ENCODE assay signal across 33 cellular contexts in genomic region chr10:25263931-25264330, GRCh38.
"Had no signal": no experiment of that assay in that cellular context is flagged by ENCODE, and none has a peak within 500 bp of the region (broad histone marks: within the 10 kb centered on the region; RNA-seq: fewer than 3 reads in every experiment).

No MANE protein-coding gene starts in this region.

- H3K27me3 ChIP-seq: ascending aorta, MG63, SJCRH30 had no signal

- H3K4me1 Mint-ChIP-seq: activated CD4-positive, alpha-beta T cell treated with anti-CD3 and anti-CD28 coated beads for 36 hours; activated CD4-positive, alpha-beta T cell treated with anti-CD3 and anti-CD28 coated beads, Interleukin-2, amount 10 ng/mL, durations not matched to agents 7 days and 5 days had no signal

- H3K27ac ChIP-seq: ascending aorta, SJCRH30, SK-N-MC had no signal

- H3K9me3 Mint-ChIP-seq: activated CD4-positive, alpha-beta memory T cell treated with anti-CD3 and anti-CD28 coated beads for 36 hours; activated CD4-positive, alpha-beta T cell treated with anti-CD3 and anti-CD28 coated beads, Interleukin-2, amount 10 ng/mL, durations not matched to agents 7 days and 5 days; activated naive CD4-positive, alpha-beta T cell treated with anti-CD3 and anti-CD28 coated beads for 36 hours; activated naive CD4-positive, alpha-beta T cell treated with anti-CD3 and anti-CD28 coated beads, Interleukin-2, amount 50 U/mL, for 72 hours; activated T-cell treated with anti-CD3 and anti-CD28 coated beads, Interleukin-2, amount 50 U/mL, for 4 hours; T-helper 1 cell treated with Interleukin-12 subunit alpha and Interleukin-12 subunit beta and Interleukin-4 antibody, amounts not matched to agents 30 μg/mL and 1 μg/mL, for 36 hours; T-helper 2 cell treated with Interferon-gamma antibody and Interleukin-4, amounts not matched to agents 5 μg/mL and 100 μg/mL, for 36 hours had no signal

- H3K4me1 ChIP-seq: ascending aorta, SJCRH30 had no signal

- H3K4me3 Mint-ChIP-seq: activated CD4-positive, alpha-beta memory T cell treated with anti-CD3 and anti-CD28 coated beads for 36 hours; activated CD4-positive, alpha-beta T cell treated with anti-CD3 and anti-CD28 coated beads for 36 hours; activated CD4-positive, alpha-beta T cell treated with anti-CD3 and anti-CD28 coated beads, Interleukin-2, amount 10 ng/mL, durations not matched to agents 7 days and 5 days; activated naive CD4-positive, alpha-beta T cell treated with anti-CD3 and anti-CD28 coated beads for 36 hours; activated T-cell treated with anti-CD3 and anti-CD28 coated beads, Interleukin-2, amount 50 U/mL, for 4 hours; activated T-helper 1 cell treated with anti-CD3 and anti-CD28 coated beads, Interleukin-12 subunit alpha, Interleukin-12 subunit beta, Interleukin-2, Interleukin-4 antibody, amounts not matched to agents 30 ng/mL and 10 ng/mL and 1 ng/mL, durations not matched to agents 14 hours and 24 hours and 36 hours; T-helper 1 cell treated with Interleukin-12 subunit alpha and Interleukin-12 subunit beta and Interleukin-4 antibody, amounts not matched to agents 30 μg/mL and 1 μg/mL, for 36 hours; T-helper 2 cell treated with Interferon-gamma antibody and Interleukin-4, amounts not matched to agents 5 μg/mL and 100 μg/mL, for 36 hours; WTC11 had no signal

- H3K9me3 ChIP-seq: ascending aorta, MG63, SJCRH30 had no signal

- H3K36me3 Mint-ChIP-seq: activated CD4-positive, alpha-beta memory T cell treated with anti-CD3 and anti-CD28 coated beads for 36 hours; activated naive CD4-positive, alpha-beta T cell treated with anti-CD3 and anti-CD28 coated beads, Interleukin-2, amount 50 U/mL, for 72 hours; WTC11 had no signal

- ATAC-seq: activated CD4-positive, alpha-beta T cell treated with anti-CD3 and anti-CD28 coated beads for 36 hours; activated CD4-positive, CD25-positive, alpha-beta regulatory T cell treated with anti-CD3 and anti-CD28 coated beads, Interleukin-2, amount 50 U/mL, for 24 hours; activated naive CD4-positive, alpha-beta T cell treated with anti-CD3 and anti-CD28 coated beads, Interleukin-2, amount 50 U/mL, for 72 hours; activated T-cell treated with anti-CD3 and anti-CD28 coated beads, Interleukin-2, amount 50 U/mL, for 4 hours; WTC11 had no signal

- FAIRE-seq: TTC549 had no signal

- DNase-seq: activated CD4-positive, alpha-beta memory T cell treated with anti-CD3 and anti-CD28 coated beads for 36 hours; activated CD4-positive, alpha-beta T cell treated with anti-CD3 and anti-CD28 coated beads for 36 hours; activated CD4-positive, alpha-beta T cell treated with anti-CD3 and anti-CD28 coated beads, Interleukin-2, amount 10 ng/mL, durations not matched to agents 7 days and 5 days; activated CD8-positive, alpha-beta memory T cell treated with anti-CD3 and anti-CD28 coated beads, Interleukin-2, amount 50 U/mL, for 4 hours; activated gamma-delta T cell treated with Interleukin-2 at 50 U/mL for 16 hours; activated naive CD4-positive, alpha-beta T cell treated with anti-CD3 and anti-CD28 coated beads for 36 hours; activated T-cell treated with anti-CD3 and anti-CD28 coated beads for 4 hours; activated T-cell treated with anti-CD3 and anti-CD28 coated beads, Interleukin-2, amount 50 U/mL, for 4 hours; amniotic stem cell; caudate nucleus; cerebellar nuclear complex; Kasumi-1; KBM-7; MG63; NCI-H1048; NCI-H1436 treated with DMSO at 0.1 percent for 48 hours; NCI-H1694 treated with DMSO at 0.1 percent for 48 hours; NCI-H2029; NCI-H510A; NCI-H526; NCI-H748 treated with DMSO at 0.1 percent for 48 hours; OCI-M1; SHP77; SJCRH30 had no signal

- H3K4me3 ChIP-seq: ascending aorta, MG63, SJCRH30, SK-N-MC had no signal

- H3K27ac Mint-ChIP-seq: activated CD4-positive, alpha-beta memory T cell treated with anti-CD3 and anti-CD28 coated beads for 36 hours; activated CD4-positive, alpha-beta T cell treated with anti-CD3 and anti-CD28 coated beads for 36 hours; activated CD4-positive, alpha-beta T cell treated with anti-CD3 and anti-CD28 coated beads, Interleukin-2, amount 10 ng/mL, durations not matched to agents 7 days and 5 days; activated naive CD4-positive, alpha-beta T cell treated with anti-CD3 and anti-CD28 coated beads for 36 hours; activated naive CD4-positive, alpha-beta T cell treated with anti-CD3 and anti-CD28 coated beads, Interleukin-2, amount 50 U/mL, for 72 hours; activated T-helper 1 cell treated with anti-CD3 and anti-CD28 coated beads, Interleukin-12 subunit alpha, Interleukin-12 subunit beta, Interleukin-2, Interleukin-4 antibody, amounts not matched to agents 30 ng/mL and 10 ng/mL and 1 ng/mL, durations not matched to agents 14 hours and 24 hours and 36 hours; T-helper 1 cell treated with Interleukin-12 subunit alpha and Interleukin-12 subunit beta and Interleukin-4 antibody, amounts not matched to agents 30 μg/mL and 1 μg/mL, for 36 hours; T-helper 2 cell treated with Interferon-gamma antibody and Interleukin-4, amounts not matched to agents 5 μg/mL and 100 μg/mL, for 36 hours; WTC11 had no signal

- H3K27me3 Mint-ChIP-seq: activated CD4-positive, alpha-beta memory T cell treated with anti-CD3 and anti-CD28 coated beads for 36 hours; activated CD4-positive, alpha-beta T cell treated with anti-CD3 and anti-CD28 coated beads for 36 hours; activated CD4-positive, alpha-beta T cell treated with anti-CD3 and anti-CD28 coated beads, Interleukin-2, amount 10 ng/mL, durations not matched to agents 7 days and 5 days had no signal

- H3K36me3 ChIP-seq: ascending aorta, MG63, SJCRH30 had no signal
